Comparison of ENCODE assay signal across 35 cellular contexts in the genomic region with DNA sequence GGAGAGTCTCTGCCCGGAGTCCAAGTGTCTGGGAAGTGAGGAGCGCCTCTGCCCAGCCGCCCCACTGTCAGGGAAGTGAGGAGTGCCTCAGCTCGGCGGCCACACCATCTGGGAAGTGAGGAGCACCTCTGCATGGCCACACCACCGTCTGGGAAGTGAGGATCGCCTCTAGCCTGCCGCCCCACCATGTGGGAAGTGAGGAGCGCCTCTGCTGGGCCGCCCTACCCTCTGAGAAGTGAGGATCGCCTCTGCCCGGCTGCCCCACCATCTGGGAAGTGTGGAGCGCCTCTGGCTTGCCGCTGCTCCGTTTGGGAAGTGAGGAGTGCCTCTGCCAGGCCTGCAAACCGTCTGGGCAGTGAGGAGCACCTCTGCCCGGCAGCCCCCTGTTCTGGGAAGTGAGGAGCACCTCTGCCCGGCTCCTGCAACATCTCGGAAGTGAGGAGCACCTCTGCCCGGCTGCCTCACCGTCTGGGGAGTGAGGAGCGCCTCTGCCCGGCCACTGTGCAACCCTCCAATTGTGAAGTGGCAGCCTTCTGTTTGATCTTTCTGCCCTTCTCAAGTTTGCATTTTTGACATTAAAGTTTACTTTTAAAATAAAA.
"Had no signal": no experiment of that assay in that cellular context is flagged by ENCODE, and none has a peak within 500 bp of the region (broad histone marks: within the 10 kb centered on the region; RNA-seq: fewer than 3 reads in every experiment).

No MANE protein-coding gene starts in this region.

- H3K4me1 ChIP-seq: esophagus muscularis mucosa, foreskin keratinocyte, gastrocnemius medialis had no signal

- H3K9me3 ChIP-seq: esophagus muscularis mucosa, gastrocnemius medialis had no signal

- H3K9me3 Mint-ChIP-seq: activated B cell treated with CpG ODN at 0.5 μM for 24 hours; activated CD8-positive, alpha-beta T cell treated with anti-CD3 and anti-CD28 coated beads for 36 hours; activated T-cell treated with anti-CD3 and anti-CD28 coated beads, Interleukin-2, amount 50 U/mL, for 4 hours; activated T-helper 17 cell treated with anti-CD3 and anti-CD28 coated beads, Interleukin-2, amount 50 U/mL, for 72 hours; central memory CD8-positive, alpha-beta T cell; dendritic cell treated with granulocyte-macrophage colony-stimulating factor and Interleukin-4, amounts not matched to agents 40 ng/mL and 50 ng/mL, for 4 days; T-cell; T-helper 2 cell treated with Interferon-gamma antibody and Interleukin-4, amounts not matched to agents 5 μg/mL and 100 μg/mL, for 36 hours had no signal

- H3K36me3 ChIP-seq: brain microvascular endothelial cell, esophagus muscularis mucosa, gastrocnemius medialis had no signal

- FAIRE-seq: astrocyte, bronchial epithelial cell, TTC549 had no signal

- H3K27ac ChIP-seq: brain microvascular endothelial cell, coronary artery, esophagus muscularis mucosa, foreskin keratinocyte, gastrocnemius medialis, VCaP had no signal

- ATAC-seq: activated CD4-positive, CD25-positive, alpha-beta regulatory T cell treated with anti-CD3 and anti-CD28 coated beads, Interleukin-2, amount 50 U/mL, for 24 hours; activated CD8-positive, alpha-beta T cell treated with anti-CD3 and anti-CD28 coated beads for 36 hours; activated T-cell treated with anti-CD3 and anti-CD28 coated beads, Interleukin-2, amount 50 U/mL, for 4 hours; activated T-helper 17 cell treated with anti-CD3 and anti-CD28 coated beads, Interleukin-2, amount 50 U/mL, for 72 hours; foreskin keratinocyte; gastrocnemius medialis; T-cell; T-helper 17 cell had no signal

- H3K4me1 Mint-ChIP-seq: activated T-helper 17 cell treated with anti-CD3 and anti-CD28 coated beads, Interleukin-2, amount 50 U/mL, for 72 hours had no signal

- H3K36me3 Mint-ChIP-seq: activated naive CD8-positive, alpha-beta T cell; T-cell had no signal

- H3K4me3 Mint-ChIP-seq: activated B cell treated with CpG ODN at 0.5 μM for 24 hours; activated CD8-positive, alpha-beta T cell treated with anti-CD3 and anti-CD28 coated beads for 36 hours; activated naive CD8-positive, alpha-beta T cell; activated T-cell treated with anti-CD3 and anti-CD28 coated beads, Interleukin-2, amount 50 U/mL, for 4 hours; activated T-helper 17 cell treated with anti-CD3 and anti-CD28 coated beads, Interleukin-2, amount 50 U/mL, for 72 hours; central memory CD8-positive, alpha-beta T cell; dendritic cell treated with granulocyte-macrophage colony-stimulating factor and Interleukin-4, amounts not matched to agents 40 ng/mL and 50 ng/mL, for 4 days; T-cell; T-helper 17 cell; T-helper 2 cell treated with Interferon-gamma antibody and Interleukin-4, amounts not matched to agents 5 μg/mL and 100 μg/mL, for 36 hours had no signal

- H3K4me3 ChIP-seq: coronary artery, dorsolateral prefrontal cortex, esophagus muscularis mucosa, gastrocnemius medialis had no signal

- H3K27ac Mint-ChIP-seq: activated CD8-positive, alpha-beta T cell treated with anti-CD3 and anti-CD28 coated beads for 36 hours; activated naive CD8-positive, alpha-beta T cell; activated T-helper 17 cell treated with anti-CD3 and anti-CD28 coated beads, Interleukin-2, amount 50 U/mL, for 72 hours; T-cell; T-helper 17 cell had no signal

- DNase-seq: activated B cell treated with CpG ODN at 0.5 μM for 24 hours; activated CD4-positive, alpha-beta T cell treated with anti-CD3 and anti-CD28 coated beads for 48 hours; activated CD4-positive, alpha-beta T cell treated with anti-CD3 and anti-CD28 coated beads, Interleukin-2, amount 50 U/mL, for 1 hour; activated CD4-positive, alpha-beta T cell treated with anti-CD3 and anti-CD28 coated beads, Interleukin-2, amount 50 U/mL, for 48 hours; activated CD8-positive, alpha-beta memory T cell treated with anti-CD3 and anti-CD28 coated beads for 24 hours; activated CD8-positive, alpha-beta T cell treated with anti-CD3 and anti-CD28 coated beads for 36 hours; activated effector memory CD4-positive, alpha-beta T cell treated with Interleukin-2 at 50 U/mL for 16 hours; activated gamma-delta T cell treated with Interleukin-2 at 50 U/mL for 16 hours; activated naive CD4-positive, alpha-beta T cell treated with anti-CD3 and anti-CD28 coated beads, Interleukin-2, amount 50 U/mL, for 16 hours; activated naive CD4-positive, alpha-beta T cell treated with Interleukin-2 at 50 U/mL for 16 hours; activated T-cell treated with anti-CD3 and anti-CD28 coated beads, Interleukin-2, amount 50 U/mL, for 4 hours; amniotic stem cell; anterior cingulate cortex; brain microvascular endothelial cell; dorsolateral prefrontal cortex; effector memory CD4-positive, alpha-beta T cell; erythroblast; foreskin keratinocyte; gastrocnemius medialis; glutamatergic neuron; SW 1271; T-cell; T-helper 17 cell had no signal
